Comparison of ENCODE assay signal across 22 cellular contexts in the genomic region with DNA sequence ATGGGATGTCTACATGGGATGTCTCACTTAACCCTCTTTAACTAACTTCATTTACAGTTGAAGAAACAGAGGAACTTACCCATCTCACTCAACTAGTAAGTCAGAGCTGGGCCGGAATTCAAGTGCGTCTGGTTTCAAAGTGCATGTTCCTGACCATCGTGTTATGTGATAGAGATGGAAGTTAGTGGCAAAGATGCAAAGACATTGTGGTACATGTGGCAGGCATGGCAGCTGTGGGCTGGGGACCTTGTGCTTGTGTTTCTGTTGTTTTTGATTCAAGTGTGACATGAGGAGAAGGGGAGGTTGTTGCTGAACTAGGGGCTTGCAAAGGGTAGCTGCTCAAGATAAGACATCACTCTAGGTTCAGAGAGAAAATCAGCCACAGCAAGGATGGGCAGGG. TPM values are rescaled to one million over a fixed set of nuclear protein-coding genes. Genes with fewer than 3 reads are reported as not detected.
DNase-seq lines count a peak whose midpoint lies in the region; ATAC-seq and TF ChIP-seq lines count a peak whose summit lies in the region.
"Had no signal": no experiment of that assay in that cellular context is flagged by ENCODE, and none has a peak within 500 bp of the region (broad histone marks: within the 10 kb centered on the region; RNA-seq: fewer than 3 reads in every experiment).

No MANE protein-coding gene starts in this region.

- CTCF ChIA-PET in GM10248 (lab: Yijun Ruan, JAX): no interaction called here

- H3K9me3 ChIP-seq in osteoblast (ENCODE audit: low read depth, low read length): no peaks in the 10 kb centered on the region
- H3K9me3 ChIP-seq: BE2C had no signal

- no peak overlapping the region for H3K4me3 ChIP-seq in osteoblast (ENCODE audit: insufficient read depth, low read length)

- no peaks in the 10 kb centered on the region for H3K9me3 Mint-ChIP-seq in immature natural killer cell
- H3K9me3 Mint-ChIP-seq in stimulated activated effector memory CD8-positive, alpha-beta T cell treated with anti-CD3 and anti-CD28 coated beads, Interleukin-12 subunit alpha, Interleukin-12 subunit beta, amount 100 ng/mL, for 72 hours: no peaks in the 10 kb centered on the region
- H3K9me3 Mint-ChIP-seq: CD4-positive, CD25-positive, alpha-beta regulatory T cell; CD8-positive, alpha-beta memory T cell; HFFc6 had no signal

- DNase-seq in immature natural killer cell: peak in 2 of 3 donors; percentile 57 to 62
- peak; percentile 43 for DNase-seq in osteoblast (ENCODE audit: insufficient read length, low spot score, missing footprints)
- no peak for DNase-seq in stimulated activated effector memory CD8-positive, alpha-beta T cell treated with anti-CD3 and anti-CD28 coated beads, Interleukin-12 subunit alpha, Interleukin-12 subunit beta, amount 100 ng/mL, for 72 hours (ENCODE audit: low spot score in 2 of 2)
- DNase-seq in NCI-H345 treated with DMSO at 0.1 percent for 48 hours (lab: John Stamatoyannopoulos, UW; ENCODE audit: unreplicated experiment): no peak
- DNase-seq in GM10248 (ENCODE audit: extremely low spot score): no peak
- DNase-seq: ACHN; BE2C; C1 segment of cervical spinal cord; CD4-positive, CD25-positive, alpha-beta regulatory T cell; CD8-positive, alpha-beta memory T cell; DMS 273 treated with DMSO at 0.1 percent for 48 hours; DMS53; DND-41; EL; GOT3; H7; HFFc6; IMR-90 had no signal

- ATAC-seq in stimulated activated effector memory CD8-positive, alpha-beta T cell treated with anti-CD3 and anti-CD28 coated beads, Interleukin-12 subunit alpha, Interleukin-12 subunit beta, amount 100 ng/mL, for 72 hours: no peak
- ATAC-seq in GM19395 (IDR thresholded peaks at IDR 0.05; ENCODE audit: unreplicated experiment) (no peak), HG03342 (IDR thresholded peaks at IDR 0.05; ENCODE audit: unreplicated experiment) (no peak)
- ATAC-seq: HCT116 had no signal

- no peak overlapping the region for H2AFZ ChIP-seq in osteoblast (ENCODE audit: low read length)

- H3K27me3 Mint-ChIP-seq in immature natural killer cell (ENCODE audit: low read depth in 3 of 3): peaks cover 0 to 16% (median 13%) of the 10 kb centered on the region in 3 donors

- POLR2A ChIA-PET in GM10248 (lab: Yijun Ruan, JAX): no interaction called here

- peaks cover 32 to 52% of the 10 kb centered on the region in 2 donors for H3K4me1 Mint-ChIP-seq in immature natural killer cell
- no peaks in the 10 kb centered on the region for H3K4me1 Mint-ChIP-seq in stimulated activated effector memory CD8-positive, alpha-beta T cell treated with anti-CD3 and anti-CD28 coated beads, Interleukin-12 subunit alpha, Interleukin-12 subunit beta, amount 100 ng/mL, for 72 hours
- H3K4me1 Mint-ChIP-seq: CD4-positive, CD25-positive, alpha-beta regulatory T cell had no signal

- no peak overlapping the region for H3K4me2 ChIP-seq in osteoblast (ENCODE audit: insufficient read depth, low read length)

- H3K27ac ChIP-seq in osteoblast (ENCODE audit: low read depth, low read length): no peak overlapping the region

- H3K36me3 Mint-ChIP-seq in immature natural killer cell: peaks cover 0 to 4% (median 0%) of the 10 kb centered on the region in 3 donors
- no peaks in the 10 kb centered on the region for H3K36me3 Mint-ChIP-seq in stimulated activated effector memory CD8-positive, alpha-beta T cell treated with anti-CD3 and anti-CD28 coated beads, Interleukin-12 subunit alpha, Interleukin-12 subunit beta, amount 100 ng/mL, for 72 hours
- H3K36me3 Mint-ChIP-seq: CD4-positive, CD25-positive, alpha-beta regulatory T cell; CD8-positive, alpha-beta memory T cell had no signal

- TF ChIP-seq CTCF in osteoblast (IDR thresholded peaks at IDR 0.05; ENCODE audit: extremely low read depth, low read depth, low read length) (no peak), GM10248 (IDR thresholded peaks at IDR 0.05; ENCODE audit: control extremely low read depth, extremely low read depth, low read depth, missing control alignments) (no peak)

- peak overlapping the region in 4 of 5 donors; percentile 3 to 52 (median 24) for H3K4me3 Mint-ChIP-seq in immature natural killer cell
- no peak overlapping the region for H3K4me3 Mint-ChIP-seq in stimulated activated effector memory CD8-positive, alpha-beta T cell treated with anti-CD3 and anti-CD28 coated beads, Interleukin-12 subunit alpha, Interleukin-12 subunit beta, amount 100 ng/mL, for 72 hours
- H3K4me3 Mint-ChIP-seq: CD4-positive, CD25-positive, alpha-beta regulatory T cell; HFFc6 had no signal

- no peaks in the 10 kb centered on the region for H4K20me1 ChIP-seq in osteoblast (ENCODE audit: insufficient read depth, low read length)

- peaks cover 64% of the 10 kb centered on the region for H3K27me3 ChIP-seq in osteoblast (ENCODE audit: insufficient read depth, low read length)

- H3K27ac Mint-ChIP-seq in immature natural killer cell: peak overlapping the region in 4 of 6 donors; percentile 19 to 78 (median 76)
- peak overlapping the region; percentile 7 for H3K27ac Mint-ChIP-seq in stimulated activated effector memory CD8-positive, alpha-beta T cell treated with anti-CD3 and anti-CD28 coated beads, Interleukin-12 subunit alpha, Interleukin-12 subunit beta, amount 100 ng/mL, for 72 hours
- H3K27ac Mint-ChIP-seq: CD4-positive, CD25-positive, alpha-beta regulatory T cell; CD8-positive, alpha-beta memory T cell; HFFc6 had no signal

- H3K79me2 ChIP-seq in osteoblast (ENCODE audit: insufficient read depth, low read length): no peaks in the 10 kb centered on the region

- no peaks in the 10 kb centered on the region for H3K36me3 ChIP-seq in osteoblast (ENCODE audit: insufficient read depth, low read length)
- H3K36me3 ChIP-seq: BE2C had no signal

- no peaks in the 10 kb centered on the region for H3K4me1 ChIP-seq in osteoblast (ENCODE audit: insufficient read depth, low read length)
- H3K4me1 ChIP-seq: BE2C had no signal

RNA-seq across cellular contexts. Expression of a gene that starts 2.3 kb away (rescaled TPM):
- not detected for polyA plus RNA-seq in immature natural killer cell
- not detected in 2 replicates for total RNA-seq in osteoblast
- total RNA-seq: CD4-positive, CD25-positive, alpha-beta regulatory T cell; CD8-positive, alpha-beta memory T cell; G401; H7; HFFc6; IMR-90 had no signal
- polyA plus RNA-seq: CD4-positive, CD25-positive, alpha-beta regulatory T cell; CD8-positive, alpha-beta memory T cell; IMR-90 had no signal

RNA-seq across cellular contexts. Expression of a gene that starts 23.0 kb away (rescaled TPM):
- not detected for polyA plus RNA-seq in immature natural killer cell
- not detected in 2 replicates for total RNA-seq in osteoblast
- total RNA-seq: CD4-positive, CD25-positive, alpha-beta regulatory T cell; CD8-positive, alpha-beta memory T cell; G401; H7; HFFc6; IMR-90 had no signal
- polyA plus RNA-seq: CD4-positive, CD25-positive, alpha-beta regulatory T cell; CD8-positive, alpha-beta memory T cell; IMR-90 had no signal

RNA-seq across cellular contexts. Expression of a gene that starts 25.3 kb away (rescaled TPM):
- under 1 TPM in 2 of 3 donors, not detected in 1; 0.34 to 0.93 TPM for polyA plus RNA-seq in immature natural killer cell
- total RNA-seq in osteoblast: not detected in 2 replicates
- total RNA-seq: CD8-positive, alpha-beta memory T cell; G401; H7; HFFc6; IMR-90 had no signal
- polyA plus RNA-seq: CD8-positive, alpha-beta memory T cell; IMR-90 had no signal

RNA-seq across cellular contexts. Expression of a gene that starts 42.4 kb away (rescaled TPM):
- polyA plus RNA-seq in immature natural killer cell: 1 to 10 TPM in 1 of 3 donors, under 1 TPM in 1, not detected in 1; 0.82 to 3.3 TPM
- total RNA-seq in osteoblast: not detected in 2 replicates
- total RNA-seq: G401, H7, HFFc6, IMR-90 had no signal
- polyA plus RNA-seq: IMR-90 had no signal

RNA-seq across cellular contexts. Expression of a gene that starts 55.8 kb away (rescaled TPM):
- not detected for polyA plus RNA-seq in immature natural killer cell
- total RNA-seq in osteoblast: 0.36 TPM in 1 of 2 replicates, not detected in the other
- total RNA-seq: CD4-positive, CD25-positive, alpha-beta regulatory T cell; CD8-positive, alpha-beta memory T cell; G401; H7; HFFc6; IMR-90 had no signal
- polyA plus RNA-seq: CD4-positive, CD25-positive, alpha-beta regulatory T cell; CD8-positive, alpha-beta memory T cell; IMR-90 had no signal

Comparison
In these comparisons a context has a peak if more than half of its experiments do, and no peak if none do; other contexts are left out.
1. DNase-seq: peak in immature natural killer cell (2 of 3) and osteoblast (single experiment); none in stimulated activated effector memory CD8-positive, alpha-beta T cell treated with anti-CD3 and anti-CD28 coated beads, Interleukin-12 subunit alpha, Interleukin-12 subunit beta, amount 100 ng/mL, for 72 hours (0 of 2), NCI-H345 treated with DMSO at 0.1 percent for 48 hours (single experiment) and GM10248 (single experiment).